8 cellular contexts compared by ENCODE assay signal in genomic region chr9:137026828-137027227, GRCh38. TPM values are rescaled to one million over a fixed set of nuclear protein-coding genes. Genes with fewer than 3 reads are reported as not detected.
DNase-seq lines count a peak whose midpoint lies in the region; ATAC-seq and TF ChIP-seq lines count a peak whose summit lies in the region.

No MANE protein-coding gene starts in this region.

- peak overlapping the region; percentile 91 for H3K4me2 ChIP-seq in skeletal muscle satellite cell (ENCODE audit: low read length)

- H3K27me3 ChIP-seq in NT2/D1 (ENCODE audit: insufficient read depth, insufficient read length), result peaks cover 34% of the 10 kb centered on the region
- H3K27me3 ChIP-seq in skeletal muscle satellite cell (ENCODE audit: control insufficient read depth, insufficient read depth, low read length), result peaks cover 6% of the 10 kb centered on the region

- TF ChIP-seq CTCF in fibroblast of the aortic adventitia (IDR thresholded peaks at IDR 0.05; ENCODE audit: insufficient read depth, low read length), result no peak

- H3K9me3 ChIP-seq in NT2/D1 (ENCODE audit: insufficient read depth, low read length) (no peaks in the 10 kb centered on the region), skeletal muscle satellite cell (replicated peaks; ENCODE audit: low read length) (no peaks in the 10 kb centered on the region)

- H3K4me3 ChIP-seq in NT2/D1 (ENCODE audit: insufficient read length, low read depth), result no peak overlapping the region
- peak overlapping the region; percentile 68 for H3K4me3 ChIP-seq in fibroblast of the aortic adventitia (ENCODE audit: low read depth, low read length)
- peak overlapping the region; percentile 71 for H3K4me3 ChIP-seq in skeletal muscle satellite cell (ENCODE audit: low read length)

- no peak for ATAC-seq in GM21423 (IDR thresholded peaks at IDR 0.05; ENCODE audit: unreplicated experiment)

- no peaks in the 10 kb centered on the region for H3K36me3 ChIP-seq in NT2/D1 (ENCODE audit: insufficient read depth, insufficient read length, low read length)
- H3K36me3 ChIP-seq in skeletal muscle satellite cell (ENCODE audit: insufficient read depth, low read length), result no peaks in the 10 kb centered on the region

- H3K9ac ChIP-seq in NT2/D1 (ENCODE audit: insufficient read length, low read depth) (peak overlapping the region; percentile 72), skeletal muscle satellite cell (ENCODE audit: low read depth, low read length) (no peak overlapping the region)

- DNase-seq in NCI-H345 (lab: John Stamatoyannopoulos, UW) (peak; percentile 37), NCI-H345 treated with DMSO at 0.1 percent for 48 hours (lab: John Stamatoyannopoulos, UW; ENCODE audit: unreplicated experiment) (no peak), NT2/D1 (ENCODE audit: low read depth, low spot score) (no peak), fibroblast of the aortic adventitia (ENCODE audit: low read depth) (no peak), MV-4-11 (lab: John Stamatoyannopoulos, UW) (no peak), GDM1 (lab: John Stamatoyannopoulos, UW) (no peak)

- H3K4me1 ChIP-seq in NT2/D1 (ENCODE audit: insufficient read depth, insufficient read length) (peaks cover 47% of the 10 kb centered on the region), skeletal muscle satellite cell (ENCODE audit: control insufficient read depth, insufficient read depth, low read length) (peaks cover 49% of the 10 kb centered on the region)

RNA-seq across cellular contexts. Expression of gene ABCA2, which starts 1.2 kb away (rescaled TPM):
- total RNA-seq in fibroblast of the aortic adventitia (ENCODE audit: low replicate concordance), result 21.0 and 25.0 TPM in 2 replicates
- 12.7 and 20.3 TPM in 2 replicates for total RNA-seq in skeletal muscle satellite cell (2012; rRNA removed)

RNA-seq across cellular contexts. Expression of gene FUT7, which starts 5.1 kb away (rescaled TPM):
- total RNA-seq in fibroblast of the aortic adventitia (ENCODE audit: low replicate concordance), result not detected in 2 replicates
- total RNA-seq in skeletal muscle satellite cell (2012; rRNA removed), result not detected in 2 replicates

RNA-seq across cellular contexts. Expression of gene NPDC1, which starts 19.1 kb away (rescaled TPM):
- total RNA-seq in fibroblast of the aortic adventitia (ENCODE audit: low replicate concordance), result 23.8 and 31.6 TPM in 2 replicates
- 22.1 and 22.5 TPM in 2 replicates for total RNA-seq in skeletal muscle satellite cell (2012; rRNA removed)

RNA-seq across cellular contexts. Expression of gene ENTPD2, which starts 27.0 kb away (rescaled TPM):
- total RNA-seq in fibroblast of the aortic adventitia (ENCODE audit: low replicate concordance), result 0.09 TPM in 1 of 2 replicates, not detected in the other
- total RNA-seq in skeletal muscle satellite cell (2012; rRNA removed), result not detected in 2 replicates

RNA-seq across cellular contexts. Expression of gene CLIC3, which starts 30.5 kb away (rescaled TPM):
- total RNA-seq in fibroblast of the aortic adventitia (ENCODE audit: low replicate concordance), result 4.3 and 5.2 TPM in 2 replicates
- total RNA-seq in skeletal muscle satellite cell (2012; rRNA removed), result 0.44 and 0.51 TPM in 2 replicates
